Comparison of ENCODE assay signal across 9 cellular contexts in the genomic region with DNA sequence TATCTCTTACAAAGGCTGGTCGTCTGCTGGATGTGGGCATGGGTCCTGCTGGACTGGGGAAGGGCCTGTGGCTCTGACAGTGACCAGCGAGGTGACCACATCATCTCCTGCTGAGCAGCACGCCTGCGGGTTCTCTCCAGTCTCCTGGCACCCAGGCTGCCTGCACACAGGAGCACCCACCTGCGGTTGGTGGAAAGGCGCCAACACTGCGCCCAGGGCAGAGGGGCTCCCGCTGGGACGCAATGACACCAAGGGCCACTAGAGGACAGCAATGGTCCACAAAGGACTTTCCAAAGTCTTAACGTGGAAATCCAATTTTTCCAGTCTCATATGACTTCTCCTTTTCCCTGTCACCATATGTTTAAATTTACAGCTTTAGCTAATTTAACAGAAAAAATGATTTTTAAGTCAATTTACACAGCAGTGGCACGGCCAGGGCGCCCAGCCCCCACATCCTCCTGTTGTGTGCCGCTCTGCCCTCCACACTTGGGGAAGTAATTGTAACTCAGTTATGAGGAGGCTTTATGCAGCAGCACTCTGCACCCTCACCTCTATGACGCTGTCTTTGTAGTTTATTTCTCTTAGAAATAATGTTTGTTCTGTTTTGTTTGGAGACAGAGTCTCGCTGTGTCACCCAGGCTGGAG. TPM values are rescaled to one million over a fixed set of nuclear protein-coding genes. Genes with fewer than 3 reads are reported as not detected.
DNase-seq lines count a peak whose midpoint lies in the region; ATAC-seq, FAIRE-seq and TF ChIP-seq lines count a peak whose summit lies in the region.
"Had no signal": no experiment of that assay in that cellular context is flagged by ENCODE, and none has a peak within 500 bp of the region (broad histone marks: within the 10 kb centered on the region; RNA-seq: fewer than 3 reads in every experiment).

No MANE protein-coding gene starts in this region.

- TF ChIP-seq RAD21 in HCT116 (IDR thresholded peaks at IDR 0.05; ENCODE audit: low read depth) (peak; percentile 80), SK-N-SH (IDR thresholded peaks at IDR 0.05; ENCODE audit: low read length) (peak; percentile 82)

- no TSS peak for BruUV-seq in HCT116 (replicated peaks; lab: Mats Ljungman, UMichigan)

- POLR2A ChIA-PET in HCT116 (lab: Charles Lee) (no interaction called here), SK-N-SH (lab: Yijun Ruan, JAX) (no interaction called here)

- no peak for FAIRE-seq in D721Med (lab: Jason Lieb, UNC)

- H3F3A ChIP-seq in SK-N-SH (replicated peaks; ENCODE audit: insufficient read depth), result no peaks in the 10 kb centered on the region

- H3K79me2 ChIP-seq in HCT116 (ENCODE audit: insufficient read depth, low read length) (no peaks in the 10 kb centered on the region), SK-N-SH (ENCODE audit: insufficient read depth) (no peaks in the 10 kb centered on the region)

- H2AFZ ChIP-seq in HCT116 (ENCODE audit: low read depth, low read length, poor library complexity, severe bottlenecking) (no peak overlapping the region), SK-N-SH (ENCODE audit: low read depth) (no peak overlapping the region)

- H3K4me2 ChIP-seq in HCT116 (ENCODE audit: low read length) (peak overlapping the region; percentile 56), SK-N-SH (no peak overlapping the region)

- no peak overlapping the region for H3K4me3 ChIP-seq in HCT116 (replicated peaks in 1 of 2; ENCODE audit: low read depth in 1 of 2, low read length in 2 of 2)
- no peak overlapping the region for H3K4me3 ChIP-seq in SK-N-SH (ENCODE audit: low read depth in 2 of 2, low read length in 1 of 2)
- no peak overlapping the region for H3K4me3 ChIP-seq in mucosa of descending colon
- no peak overlapping the region for H3K4me3 ChIP-seq in upper lobe of right lung
- H3K4me3 ChIP-seq: SJSA1 had no signal

- no peaks in the 10 kb centered on the region for H3K9me2 ChIP-seq in HCT116 (ENCODE audit: insufficient read depth)
- H3K9me2 ChIP-seq in SK-N-SH, result no peaks in the 10 kb centered on the region

- DNase-seq in D721Med (ENCODE audit: insufficient read length, low spot score) (no peak), HCT116 (ENCODE audit: low read depth, low spot score) (peak; percentile 29), SK-N-SH (peak; percentile 90), dermis blood vessel endothelial cell (peak; percentile 59), mucosa of descending colon (peak; percentile 38 to 44 (median 39)), upper lobe of right lung (peak; percentile 70), cerebellar nuclear complex (lab: John Stamatoyannopoulos, UW) (no peak)

- WGBS in SK-N-SH (ENCODE audit: low lambda C conversion rate), result 31% methylated on average over 8 of the region's 15 CpGs

- H3K9ac ChIP-seq in HCT116 (ENCODE audit: low read length) (no peak overlapping the region), SK-N-SH (no peak overlapping the region)

- CTCF ChIA-PET in HCT116 (lab: Charles Lee), result no interaction called here
- CTCF ChIA-PET in SK-N-SH (lab: Yijun Ruan, JAX), result interaction anchor here (0.6 to 5.5 kb wide), 27 partner anchors 11 to 367 kb away, joined by 3 to 43 read pairs (median 4); a partner anchor contains a TSS

- H3K27ac ChIP-seq in HCT116 (ENCODE audit: low read depth, low read length) (no peak overlapping the region), SK-N-SH (ENCODE audit: low read depth in 2 of 2, low read length in 1 of 2) (no peak overlapping the region), upper lobe of right lung (no peak overlapping the region)
- H3K27ac ChIP-seq: SJSA1 had no signal

- RAD21 ChIA-PET in HCT116 (lab: Charles Lee; ENCODE audit: low non-redundant PET in 1 of 2, low total read pairs in 2 of 2, uncharacterized antibody in 2 of 2, unreplicated experiment in 2 of 2), result no interaction called here

- no peak for TF ChIP-seq POLR2A in HCT116 (IDR thresholded peaks at IDR 0.05; ENCODE audit: borderline replicate concordance, extremely low read depth, insufficient read depth, insufficient read length)

- ATAC-seq in HCT116 (peak; percentile 85), mucosa of descending colon (peak; percentile 46), upper lobe of right lung (peak; percentile 72), HG03280 (IDR thresholded peaks at IDR 0.05; ENCODE audit: unreplicated experiment) (no peak)

- intact Hi-C loops in HCT116 (cut with micrococcal nuclease) (loop anchor here (2.0 to 10.0 kb wide), 2 partner anchors 351 to 403 kb away; no protein-coding TSS in a partner anchor), mucosa of descending colon (cut with DNase I, micrococcal nuclease) (no loop called here), upper lobe of right lung (cut with DNase I) (no loop called here)

- TF ChIP-seq CTCF in D721Med (IDR thresholded peaks at IDR 0.05; ENCODE audit: insufficient read depth, missing control alignments), result peak; percentile 59
- TF ChIP-seq CTCF in HCT116 (IDR thresholded peaks at IDR 0.05 in 2 of 3, conservative IDR thresholded peaks at IDR 0.05 in 1 of 3; ENCODE audit: borderline replicate concordance in 1 of 3, insufficient read depth in 1 of 3, low read depth in 2 of 3, low read length in 2 of 3), result peak; percentile 69 to 75 (median 71)
- TF ChIP-seq CTCF in SK-N-SH (IDR thresholded peaks at IDR 0.05), result peak; percentile 72
- TF ChIP-seq CTCF in mucosa of descending colon (IDR thresholded peaks at IDR 0.05), result peak; percentile 58
- peak; percentile 70 for TF ChIP-seq CTCF in upper lobe of right lung (IDR thresholded peaks at IDR 0.05)

- H3K9me3 ChIP-seq in HCT116 (ENCODE audit: control insufficient read depth in 1 of 2, insufficient read depth in 1 of 2, low read depth in 1 of 2, low read length in 2 of 2), result peaks cover 0 to 7% of the 10 kb centered on the region in 2 experiments; a peak in 1 of 4 replicates
- no peaks in the 10 kb centered on the region for H3K9me3 ChIP-seq in SK-N-SH
- no peaks in the 10 kb centered on the region for H3K9me3 ChIP-seq in mucosa of descending colon
- H3K9me3 ChIP-seq in upper lobe of right lung, result no peaks in the 10 kb centered on the region
- H3K9me3 ChIP-seq: SJSA1 had no signal

- no peak for TF ChIP-seq EP300 in SK-N-SH (IDR thresholded peaks at IDR 0.05; ENCODE audit: borderline replicate concordance in 1 of 2, low read depth in 1 of 2, low read length in 1 of 2)

- peaks cover 11 to 18% of the 10 kb centered on the region in 2 experiments; a peak in 3 of 4 replicates for H3K4me1 ChIP-seq in HCT116 (ENCODE audit: control insufficient read depth in 1 of 2, insufficient read depth in 2 of 2, low read length in 2 of 2)
- no peaks in the 10 kb centered on the region for H3K4me1 ChIP-seq in SK-N-SH (ENCODE audit: control insufficient read depth in 1 of 2, insufficient read depth in 2 of 2, low read depth in 1 of 2, low read length in 1 of 2)
- no peaks in the 10 kb centered on the region for H3K4me1 ChIP-seq in mucosa of descending colon (ENCODE audit: low read depth)
- H3K4me1 ChIP-seq in upper lobe of right lung, result no peaks in the 10 kb centered on the region
- H3K4me1 ChIP-seq: SJSA1 had no signal

- H3K36me3 ChIP-seq in HCT116 (ENCODE audit: control insufficient read depth in 1 of 2, insufficient read depth in 2 of 2, low read length in 2 of 2) (no peaks in the 10 kb centered on the region), SK-N-SH (replicated peaks in 1 of 2; ENCODE audit: control insufficient read depth in 1 of 2, insufficient read depth in 2 of 2, low read length in 1 of 2) (no peaks in the 10 kb centered on the region), mucosa of descending colon (ENCODE audit: low read depth) (no peaks in the 10 kb centered on the region), upper lobe of right lung (no peaks in the 10 kb centered on the region)
- H3K36me3 ChIP-seq: SJSA1 had no signal

- H3K27me3 ChIP-seq in HCT116 (ENCODE audit: insufficient read depth, low read length), result no peaks in the 10 kb centered on the region
- H3K27me3 ChIP-seq in SK-N-SH (ENCODE audit: insufficient read depth), result no peaks in the 10 kb centered on the region; the same call in 1 of the 2 replicates
- H3K27me3 ChIP-seq in upper lobe of right lung, result no peaks in the 10 kb centered on the region

- H4K20me1 ChIP-seq in HCT116 (ENCODE audit: insufficient read depth), result no peaks in the 10 kb centered on the region
- no peaks in the 10 kb centered on the region for H4K20me1 ChIP-seq in SK-N-SH (ENCODE audit: insufficient read depth)

TF ChIP-seq in HCT116, 20 proteins besides CTCF, POLR2A, EP300 and RAD21:
- TF ChIP-seq SRF (IDR thresholded peaks at IDR 0.05; ENCODE audit: low read depth) (no peak), SP1 (IDR thresholded peaks at IDR 0.05; ENCODE audit: low read depth) (0 out of 2 replicates have a peak, but pooled peaks have one; percentile 13), ELF1 (IDR thresholded peaks at IDR 0.05; ENCODE audit: borderline replicate concordance, low read depth) (no peak)

TF ChIP-seq in SK-N-SH, 30 proteins besides CTCF, POLR2A, EP300 and RAD21:
- TF ChIP-seq GABPA (IDR thresholded peaks at IDR 0.05; ENCODE audit: low read depth) (no peak), SMC3 (IDR thresholded peaks at IDR 0.05; ENCODE audit: low read depth, low read length) (peak; percentile 73)

RNA-seq across cellular contexts. Expression of a gene that starts 38.1 kb away (rescaled TPM):
- total RNA-seq in HCT116 (2021; ENCODE audit: unreplicated experiment) (1.4 TPM), dermis blood vessel endothelial cell (0.19 and 0.85 TPM in 2 replicates), mucosa of descending colon (1 to 10 TPM in 1 of 3 donors, under 1 TPM in 1, not detected in 1; 0.78 to 1.0 TPM), upper lobe of right lung (0.52 TPM)
- 1.3 and 1.4 TPM in 2 replicates for polyA plus RNA-seq in HCT116 (2012)
- polyA plus RNA-seq in SK-N-SH (2012; rRNA removed), result 3.9 and 4.9 TPM in 2 replicates
- polyA plus RNA-seq in SK-N-SH (2012; cell fraction: cytosol; rRNA removed), result 3.8 and 4.1 TPM in 2 replicates
- 9.4 and 11.4 TPM in 2 replicates for polyA plus RNA-seq in SK-N-SH (2012; cell fraction: nucleus; rRNA removed)

Comparison
In these comparisons a context has a peak if more than half of its experiments do, and no peak if none do; other contexts are left out.
1. DNase-seq: peak in HCT116 (single experiment), SK-N-SH (single experiment), dermis blood vessel endothelial cell (single experiment), mucosa of descending colon (3 of 3) and upper lobe of right lung (single experiment); none in D721Med (single experiment) and cerebellar nuclear complex (0 of 2).
2. Peak in every context shown above with its lines, with median percentiles within 50 percentile points of each other: CTCF ChIP-seq.